1 cellular context compared by ENCODE assay signal in genomic region chr19:8452446-8453123, GRCh38.
TF ChIP-seq lines count a peak whose summit lies in the region.

No MANE protein-coding gene starts in this region.

TF ChIP-seq in IMR-90, 13 proteins besides CTCF, POLR2A, EP300 and RAD21:
- TF ChIP-seq FOS (IDR thresholded peaks at IDR 0.05; ENCODE audit: low read depth, low read length) (no peak), MXI1 (IDR thresholded peaks at IDR 0.05; ENCODE audit: borderline replicate concordance, low read depth, low read length) (no peak), RCOR1 (IDR thresholded peaks at IDR 0.05; ENCODE audit: insufficient replicate concordance, low read length) (no peak), SMC3 (IDR thresholded peaks at IDR 0.05; ENCODE audit: low read depth, low read length) (no peak), BHLHE40 (IDR thresholded peaks at IDR 0.05; ENCODE audit: low read depth, low read length) (no peak), CHD1 (IDR thresholded peaks at IDR 0.05; ENCODE audit: low read depth, low read length) (no peak), MAFK (IDR thresholded peaks at IDR 0.05; ENCODE audit: low read depth, low read length) (no peak), RFX5 (IDR thresholded peaks at IDR 0.05; ENCODE audit: low read depth, low read length) (no peak), MAZ (IDR thresholded peaks at IDR 0.05; ENCODE audit: borderline replicate concordance, low read depth, low read length) (no peak), NFE2L2 (IDR thresholded peaks at IDR 0.05; ENCODE audit: low read depth, low read length) (no peak)
- TF ChIP-seq, protein P1, sequence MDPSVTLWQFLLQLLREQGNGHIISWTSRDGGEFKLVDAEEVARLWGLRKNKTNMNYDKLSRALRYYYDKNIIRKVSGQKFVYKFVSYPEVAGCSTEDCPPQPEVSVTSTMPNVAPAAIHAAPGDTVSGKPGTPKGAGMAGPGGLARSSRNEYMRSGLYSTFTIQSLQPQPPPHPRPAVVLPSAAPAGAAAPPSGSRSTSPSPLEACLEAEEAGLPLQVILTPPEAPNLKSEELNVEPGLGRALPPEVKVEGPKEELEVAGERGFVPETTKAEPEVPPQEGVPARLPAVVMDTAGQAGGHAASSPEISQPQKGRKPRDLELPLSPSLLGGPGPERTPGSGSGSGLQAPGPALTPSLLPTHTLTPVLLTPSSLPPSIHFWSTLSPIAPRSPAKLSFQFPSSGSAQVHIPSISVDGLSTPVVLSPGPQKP (IDR thresholded peaks at IDR 0.05; ENCODE audit: borderline replicate concordance, low read depth, low read length) = no peak
- TF ChIP-seq, protein P2, sequence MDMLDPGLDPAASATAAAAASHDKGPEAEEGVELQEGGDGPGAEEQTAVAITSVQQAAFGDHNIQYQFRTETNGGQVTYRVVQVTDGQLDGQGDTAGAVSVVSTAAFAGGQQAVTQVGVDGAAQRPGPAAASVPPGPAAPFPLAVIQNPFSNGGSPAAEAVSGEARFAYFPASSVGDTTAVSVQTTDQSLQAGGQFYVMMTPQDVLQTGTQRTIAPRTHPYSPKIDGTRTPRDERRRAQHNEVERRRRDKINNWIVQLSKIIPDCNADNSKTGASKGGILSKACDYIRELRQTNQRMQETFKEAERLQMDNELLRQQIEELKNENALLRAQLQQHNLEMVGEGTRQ (IDR thresholded peaks at IDR 0.05; ENCODE audit: low read depth, low read length) = no peak
